In genomic region chr9:116543731-116544400, GRCh38 we compare ENCODE assay signal across 17 cellular contexts.
DNase-seq lines count a peak whose midpoint lies in the region; ATAC-seq and TF ChIP-seq lines count a peak whose summit lies in the region.
"Had no signal": no experiment of that assay in that cellular context is flagged by ENCODE, and none has a peak within 500 bp of the region (broad histone marks: within the 10 kb centered on the region; RNA-seq: fewer than 3 reads in every experiment).

No MANE protein-coding gene starts in this region.

- H3K4me2 ChIP-seq in BLaER1 = peak overlapping the region; percentile 46
- peak overlapping the region; percentile 26 for H3K4me2 ChIP-seq in osteoblast (ENCODE audit: insufficient read depth, low read length)

- no peak overlapping the region for H3K27ac ChIP-seq in BLaER1
- peak overlapping the region; percentile 88 for H3K27ac ChIP-seq in osteoblast (ENCODE audit: low read depth, low read length)
- no peak overlapping the region for H3K27ac ChIP-seq in caudate nucleus (ENCODE audit: low read depth, low read length)
- H3K27ac ChIP-seq: pancreas, tibial artery had no signal

- no peaks in the 10 kb centered on the region for H4K20me1 ChIP-seq in BLaER1
- H4K20me1 ChIP-seq in osteoblast (ENCODE audit: insufficient read depth, low read length) = no peaks in the 10 kb centered on the region

- no peak for ATAC-seq in GM19351 (IDR thresholded peaks at IDR 0.05; ENCODE audit: unreplicated experiment)

- no peak for TF ChIP-seq CTCF in fibroblast of the aortic adventitia (IDR thresholded peaks at IDR 0.05; ENCODE audit: insufficient read depth, low read length)
- TF ChIP-seq CTCF in osteoblast (IDR thresholded peaks at IDR 0.05; ENCODE audit: extremely low read depth, low read depth, low read length) = no peak

- H3K36me3 ChIP-seq in BLaER1 (no peaks in the 10 kb centered on the region), osteoblast (ENCODE audit: insufficient read depth, low read length) (no peaks in the 10 kb centered on the region)
- H3K36me3 ChIP-seq: esophagus squamous epithelium, pancreas, tibial artery had no signal

- H3K79me2 ChIP-seq in osteoblast (ENCODE audit: insufficient read depth, low read length) = no peaks in the 10 kb centered on the region

- no peak overlapping the region for H3K9ac ChIP-seq in BLaER1

- peak overlapping the region; percentile 9 for H2AFZ ChIP-seq in osteoblast (ENCODE audit: low read length)

- H3K4me1 ChIP-seq in BLaER1 (peaks cover 58% of the 10 kb centered on the region), osteoblast (ENCODE audit: insufficient read depth, low read length) (peaks cover 43% of the 10 kb centered on the region)

- H3K27me3 ChIP-seq in BLaER1 (no peaks in the 10 kb centered on the region), osteoblast (ENCODE audit: insufficient read depth, low read length) (no peaks in the 10 kb centered on the region)
- H3K27me3 ChIP-seq: esophagus squamous epithelium, pancreas, tibial artery had no signal

- H3K4me3 ChIP-seq in BLaER1 = no peak overlapping the region
- no peak overlapping the region for H3K4me3 ChIP-seq in fibroblast of the aortic adventitia (ENCODE audit: low read depth, low read length)
- peak overlapping the region; percentile 2 for H3K4me3 ChIP-seq in osteoblast (ENCODE audit: insufficient read depth, low read length)
- H3K4me3 ChIP-seq: coronary artery, esophagus squamous epithelium, pancreas, tibial artery had no signal

- DNase-seq in T1000 (lab: John Stamatoyannopoulos, UW) = peak; percentile 6
- peak; percentile 66 for DNase-seq in fibroblast of the aortic adventitia (ENCODE audit: low read depth)
- peak; percentile 77 for DNase-seq in osteoblast (ENCODE audit: insufficient read length, low spot score, missing footprints)
- DNase-seq in caudate nucleus (lab: John Stamatoyannopoulos, UW) = no peak
- DNase-seq in HuH-7 (ENCODE audit: low spot score) = no peak
- DNase-seq in NCI-H1436 treated with DMSO at 0.1 percent for 48 hours (lab: John Stamatoyannopoulos, UW) = no peak
- DNase-seq: activated CD4-positive, CD25-positive, alpha-beta regulatory T cell; activated CD8-positive, alpha-beta memory T cell treated with anti-CD3 and anti-CD28 coated beads, Interleukin-2, amount 50 U/mL, for 48 hours; AML-193; esophagus squamous epithelium; NCI-H1092 treated with DMSO at 0.1 percent for 48 hours; NCI-H226; pancreas; tibial artery had no signal

- no peaks in the 10 kb centered on the region for H3K9me3 ChIP-seq in BLaER1
- no peaks in the 10 kb centered on the region for H3K9me3 ChIP-seq in osteoblast (ENCODE audit: low read depth, low read length)
- H3K9me3 ChIP-seq: esophagus squamous epithelium, pancreas, tibial artery had no signal

Comparison
In these comparisons a context has a peak if more than half of its experiments do, and no peak if none do; other contexts are left out.
1. DNase-seq: peak in T1000 (single experiment), fibroblast of the aortic adventitia (single experiment) and osteoblast (single experiment); none in caudate nucleus (0 of 61), HuH-7 (single experiment) and NCI-H1436 treated with DMSO at 0.1 percent for 48 hours (single experiment).